Comparison of ENCODE assay signal across 17 cellular contexts in the genomic region with DNA sequence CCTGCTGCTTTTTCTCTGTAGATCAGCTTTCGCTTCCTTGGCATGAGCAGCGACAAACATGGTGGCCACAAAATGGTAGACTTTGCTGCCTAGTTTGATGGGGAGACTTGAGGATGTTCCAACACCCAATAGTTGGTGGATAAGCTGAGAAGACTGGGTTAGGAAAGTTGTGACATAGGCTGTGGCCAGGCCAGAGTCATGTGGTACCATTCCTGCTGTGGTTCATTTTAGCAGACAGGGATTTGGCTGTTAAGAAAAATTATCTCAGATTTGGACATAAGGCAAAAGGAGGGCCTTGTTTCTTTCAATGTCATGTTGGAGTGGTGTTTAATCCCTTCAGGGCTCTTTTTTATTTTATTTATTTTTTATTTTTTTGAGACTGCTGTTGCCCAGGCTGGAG. TPM values are rescaled to one million over a fixed set of nuclear protein-coding genes. Genes with fewer than 3 reads are reported as not detected.
DNase-seq lines count a peak whose midpoint lies in the region; ATAC-seq and TF ChIP-seq lines count a peak whose summit lies in the region.
"Had no signal": no experiment of that assay in that cellular context is flagged by ENCODE, and none has a peak within 500 bp of the region (broad histone marks: within the 10 kb centered on the region; RNA-seq: fewer than 3 reads in every experiment).

No MANE protein-coding gene starts in this region.

- no peak overlapping the region for H3K23ac ChIP-seq in mesenchymal stem cell (ENCODE audit: low read length in 2 of 2)

- no peak overlapping the region for H2BK15ac ChIP-seq in mesenchymal stem cell (ENCODE audit: low read depth, poor library complexity, severe bottlenecking)

- H4K20me1 ChIP-seq in GM23248 (ENCODE audit: insufficient read depth): no peaks in the 10 kb centered on the region

- H3K27me3 ChIP-seq in GM23248 (replicated peaks; ENCODE audit: insufficient read depth) (no peaks in the 10 kb centered on the region), mesenchymal stem cell (ENCODE audit: control insufficient read depth in 1 of 2, insufficient read depth in 1 of 2, low read length in 2 of 2) (no peaks in the 10 kb centered on the region), suprapubic skin (no peaks in the 10 kb centered on the region), left lung (no peaks in the 10 kb centered on the region)

- H3K4me3 Mint-ChIP-seq in WTC11: no peak overlapping the region
- H3K4me3 Mint-ChIP-seq: CD4-positive, alpha-beta T cell had no signal

- no peak overlapping the region for H2BK120ac ChIP-seq in mesenchymal stem cell (ENCODE audit: low read depth, low read length)

- H3K27ac ChIP-seq in GM23248: no peak overlapping the region
- no peak overlapping the region for H3K27ac ChIP-seq in mesenchymal stem cell (ENCODE audit: low read length, poor library complexity, severe bottlenecking)
- H3K27ac ChIP-seq in suprapubic skin: no peak overlapping the region
- no peak overlapping the region for H3K27ac ChIP-seq in left lung

- no peak for TF ChIP-seq EP300 in suprapubic skin (IDR thresholded peaks at IDR 0.05)

- peaks cover 10% of the 10 kb centered on the region for H3K36me3 Mint-ChIP-seq in WTC11

- TF ChIP-seq CTCF in WTC11 (IDR thresholded peaks at IDR 0.05) (no peak), suprapubic skin (IDR thresholded peaks at IDR 0.05) (no peak), left lung (IDR thresholded peaks at IDR 0.05) (no peak)

- no peak overlapping the region for H3K9ac ChIP-seq in GM23248
- H3K9ac ChIP-seq in mesenchymal stem cell (ENCODE audit: low read length): no peak overlapping the region

- no peak overlapping the region for H3K4ac ChIP-seq in mesenchymal stem cell (ENCODE audit: low read depth in 1 of 2, low read length in 2 of 2)

- no peak for TF ChIP-seq POLR2A in suprapubic skin (IDR thresholded peaks at IDR 0.05)

- H3K4me1 ChIP-seq in GM23248 (ENCODE audit: insufficient read depth) (peaks cover 24% of the 10 kb centered on the region), mesenchymal stem cell (ENCODE audit: control insufficient read depth, insufficient read depth, low read depth, low read length) (no peaks in the 10 kb centered on the region), suprapubic skin (peaks cover 5% of the 10 kb centered on the region), left lung (peaks cover 0 to 10% of the 10 kb centered on the region in 2 donors)

- DNase-seq in GM23248 (no peak), WTC11 (ENCODE audit: low spot score) (no peak), foreskin melanocyte (peak; percentile 40), mesenchymal stem cell (peak; percentile 33), suprapubic skin (ENCODE audit: low spot score in 2 of 2) (no peak), left lung (no peak), NCI-H1417 treated with DMSO at 0.1 percent for 48 hours (lab: John Stamatoyannopoulos, UW) (no peak), dedifferentiated amniotic fluid mesenchymal stem cell (ENCODE audit: extremely low spot score) (no peak)
- DNase-seq: Calu3; CD4-positive, alpha-beta T cell; DMS79 treated with DMSO at 0.1 percent for 48 hours; HCEC 1CT; NCI-H1092; NCI-H1694; NCI-H748 treated with DMSO at 0.1 percent for 48 hours; PC-3 had no signal

- H3K36me3 ChIP-seq in GM23248 (ENCODE audit: low read depth) (no peaks in the 10 kb centered on the region), mesenchymal stem cell (ENCODE audit: control insufficient read depth in 1 of 2, insufficient read depth in 2 of 2, low read depth in 1 of 2, low read length in 2 of 2) (no peaks in the 10 kb centered on the region), suprapubic skin (no peaks in the 10 kb centered on the region), left lung (no peaks in the 10 kb centered on the region)

- peak overlapping the region in 1 of 2 experiments; percentile 59 for H2BK12ac ChIP-seq in mesenchymal stem cell (ENCODE audit: low read length in 2 of 2)

- WGBS in GM23248 (ENCODE audit: low coverage in 1 of 2, low lambda C conversion rate in 2 of 2, missing lambda C conversion rate in 2 of 2), 2 experiments: 98 to 100% methylated on average over 2 of the region's 2 CpGs
- 98% methylated on average over 2 of the region's 2 CpGs for WGBS in mesenchymal stem cell
- 92% methylated on average over 2 of the region's 2 CpGs for WGBS in suprapubic skin

- in situ Hi-C loops in GM23248 (cut with MboI): no loop called here

- H3K27ac Mint-ChIP-seq in WTC11: 0 out of 2 replicates have a peak overlapping the region, but pooled peaks have one; percentile 20
- H3K27ac Mint-ChIP-seq: CD4-positive, alpha-beta T cell had no signal

- H3K4me3 ChIP-seq in GM23248: no peak overlapping the region
- no peak overlapping the region for H3K4me3 ChIP-seq in mesenchymal stem cell (ENCODE audit: insufficient read depth in 1 of 2, low read depth in 1 of 2, low read length in 2 of 2)
- no peak overlapping the region for H3K4me3 ChIP-seq in suprapubic skin
- H3K4me3 ChIP-seq in left lung: no peak overlapping the region

- H3K9me3 Mint-ChIP-seq in WTC11: peaks cover 22% of the 10 kb centered on the region
- H3K9me3 Mint-ChIP-seq: CD4-positive, alpha-beta T cell had no signal

- no peak overlapping the region for H2AK5ac ChIP-seq in mesenchymal stem cell (ENCODE audit: low read length, severe bottlenecking)

- no peak overlapping the region for H3K14ac ChIP-seq in mesenchymal stem cell (ENCODE audit: low read length in 2 of 2)

- H3K9me3 ChIP-seq in GM23248 (ENCODE audit: low read depth): peaks cover 6% of the 10 kb centered on the region
- peaks cover 13% of the 10 kb centered on the region for H3K9me3 ChIP-seq in mesenchymal stem cell (ENCODE audit: control insufficient read depth, low read length)
- peaks cover 4% of the 10 kb centered on the region for H3K9me3 ChIP-seq in suprapubic skin
- H3K9me3 ChIP-seq in left lung: peaks cover 0 to 4% of the 10 kb centered on the region in 2 donors

- H3F3A ChIP-seq in GM23248 (ENCODE audit: insufficient read depth): no peaks in the 10 kb centered on the region

- H3K79me1 ChIP-seq in mesenchymal stem cell (replicated peaks; ENCODE audit: low read length, poor library complexity, severe bottlenecking): no peaks in the 10 kb centered on the region

- H3K79me2 ChIP-seq in GM23248 (ENCODE audit: insufficient read depth): no peaks in the 10 kb centered on the region

- no peak overlapping the region for H3K4me2 ChIP-seq in GM23248 (ENCODE audit: unreplicated experiment)
- H3K4me2 ChIP-seq in mesenchymal stem cell (ENCODE audit: low read length, poor library complexity, severe bottlenecking): no peak overlapping the region

- H2AFZ ChIP-seq in GM23248 (peak overlapping the region; percentile 72; the same call in 1 of the 2 replicates), mesenchymal stem cell (ENCODE audit: low read depth, low read length) (no peak overlapping the region)

- ATAC-seq in WTC11: no peak
- ATAC-seq in left lung: no peak
- ATAC-seq: PC-3 had no signal

- POLR2A ChIA-PET in WTC11 (lab: Charles Lee): no interaction called here

- intact Hi-C loops in left lung (cut with DNase I): no loop called here

- H4K8ac ChIP-seq in mesenchymal stem cell (ENCODE audit: low read length): no peak overlapping the region

- H3K27me3 Mint-ChIP-seq in WTC11 (ENCODE audit: low read depth): 0 out of 2 replicates have a peak, but pooled peaks cover 5% of the 10 kb centered on the region

- no peak overlapping the region for H2BK5ac ChIP-seq in mesenchymal stem cell (ENCODE audit: low read depth, low read length, poor library complexity, severe bottlenecking)

- H3K4me1 Mint-ChIP-seq in WTC11: peaks cover 17% of the 10 kb centered on the region

- no peaks in the 10 kb centered on the region for H3K9me2 ChIP-seq in GM23248 (ENCODE audit: insufficient read depth)

- CTCF ChIA-PET in WTC11 (lab: Charles Lee): no interaction called here

- H4K91ac ChIP-seq in mesenchymal stem cell (ENCODE audit: low read length): no peak overlapping the region

- H3K18ac ChIP-seq in mesenchymal stem cell (ENCODE audit: low read depth in 1 of 2, low read length in 2 of 2): no peak overlapping the region

TF ChIP-seq in WTC11, 78 proteins besides CTCF, POLR2A, EP300 and RAD21 (continues in another document):
- TF ChIP-seq, protein P1, sequence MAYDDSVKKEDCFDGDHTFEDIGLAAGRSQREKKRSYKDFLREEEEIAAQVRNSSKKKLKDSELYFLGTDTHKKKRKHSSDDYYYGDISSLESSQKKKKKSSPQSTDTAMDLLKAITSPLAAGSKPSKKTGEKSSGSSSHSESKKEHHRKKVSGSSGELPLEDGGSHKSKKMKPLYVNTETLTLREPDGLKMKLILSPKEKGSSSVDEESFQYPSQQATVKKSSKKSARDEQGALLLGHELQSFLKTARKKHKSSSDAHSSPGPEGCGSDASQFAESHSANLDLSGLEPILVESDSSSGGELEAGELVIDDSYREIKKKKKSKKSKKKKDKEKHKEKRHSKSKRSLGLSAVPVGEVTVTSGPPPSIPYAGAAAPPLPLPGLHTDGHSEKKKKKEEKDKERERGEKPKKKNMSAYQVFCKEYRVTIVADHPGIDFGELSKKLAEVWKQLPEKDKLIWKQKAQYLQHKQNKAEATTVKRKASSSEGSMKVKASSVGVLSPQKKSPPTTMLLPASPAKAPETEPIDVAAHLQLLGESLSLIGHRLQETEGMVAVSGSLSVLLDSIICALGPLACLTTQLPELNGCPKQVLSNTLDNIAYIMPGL (CRISPR knock-in tag; IDR thresholded peaks at IDR 0.05): no peak
- no peak for TF ChIP-seq RELA (CRISPR knock-in tag; IDR thresholded peaks at IDR 0.05; ENCODE audit: borderline replicate concordance)
- TF ChIP-seq, protein P2, sequence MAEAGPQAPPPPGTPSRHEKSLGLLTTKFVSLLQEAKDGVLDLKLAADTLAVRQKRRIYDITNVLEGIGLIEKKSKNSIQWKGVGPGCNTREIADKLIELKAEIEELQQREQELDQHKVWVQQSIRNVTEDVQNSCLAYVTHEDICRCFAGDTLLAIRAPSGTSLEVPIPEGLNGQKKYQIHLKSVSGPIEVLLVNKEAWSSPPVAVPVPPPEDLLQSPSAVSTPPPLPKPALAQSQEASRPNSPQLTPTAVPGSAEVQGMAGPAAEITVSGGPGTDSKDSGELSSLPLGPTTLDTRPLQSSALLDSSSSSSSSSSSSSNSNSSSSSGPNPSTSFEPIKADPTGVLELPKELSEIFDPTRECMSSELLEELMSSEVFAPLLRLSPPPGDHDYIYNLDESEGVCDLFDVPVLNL (CRISPR knock-in tag; IDR thresholded peaks at IDR 0.05; ENCODE audit: borderline replicate concordance, low read depth): no peak

RNA-seq across cellular contexts. Expression of a gene that starts 26.6 kb away (rescaled TPM):
- total RNA-seq in GM23248 (2014; rRNA removed; shearing (Covaris generic)): 53.5 and 60.1 TPM in 2 replicates
- polyA plus RNA-seq in GM23248 (2016; fragmentation: Nextera tagmentation; extraction: Ambion mirVana): 50.3 and 52.5 TPM in 2 replicates
- total RNA-seq in WTC11 (2021) (not detected in 3 replicates), suprapubic skin (1 to 10 TPM; 2.3 to 5.8 (median 4.9) TPM), left lung (1 to 10 TPM; 2.7 to 6.8 TPM)
- not detected for polyA plus RNA-seq in mesenchymal stem cell (2013, experiment 1 of 2)
- polyA plus RNA-seq in mesenchymal stem cell (2013, experiment 2 of 2): not detected
- total RNA-seq: A673; Calu3; CD4-positive, alpha-beta T cell; PC-3 had no signal

RNA-seq across cellular contexts. Expression of a gene that starts 47.2 kb away (rescaled TPM):
- total RNA-seq in GM23248 (2014; rRNA removed; shearing (Covaris generic)): 0.11 TPM in 1 of 2 replicates, not detected in the other
- polyA plus RNA-seq in GM23248 (2016; fragmentation: Nextera tagmentation; extraction: Ambion mirVana): 0.62 and 1.9 TPM in 2 replicates
- total RNA-seq in WTC11 (2021) (1.6 to 2.1 TPM (median 1.7 TPM) in 3 replicates), suprapubic skin (1 to 10 TPM in 1 of 4 donors, under 1 TPM in 3; 0.15 to 1.9 (median 0.51) TPM), left lung (not detected)
- polyA plus RNA-seq in mesenchymal stem cell (2013, experiment 1 of 2): not detected
- polyA plus RNA-seq in mesenchymal stem cell (2013, experiment 2 of 2): 0.05 TPM
- total RNA-seq: A673; Calu3; CD4-positive, alpha-beta T cell; PC-3 had no signal

Comparison
In these comparisons a context has a peak if more than half of its experiments do, and no peak if none do; other contexts are left out.
1. DNase-seq: peak in foreskin melanocyte (single experiment) and mesenchymal stem cell (single experiment); none in GM23248 (single experiment), WTC11 (single experiment), suprapubic skin (0 of 2), left lung (0 of 2), NCI-H1417 treated with DMSO at 0.1 percent for 48 hours (single experiment) and dedifferentiated amniotic fluid mesenchymal stem cell (single experiment).